14 cellular contexts compared by ENCODE assay signal in the genomic region with DNA sequence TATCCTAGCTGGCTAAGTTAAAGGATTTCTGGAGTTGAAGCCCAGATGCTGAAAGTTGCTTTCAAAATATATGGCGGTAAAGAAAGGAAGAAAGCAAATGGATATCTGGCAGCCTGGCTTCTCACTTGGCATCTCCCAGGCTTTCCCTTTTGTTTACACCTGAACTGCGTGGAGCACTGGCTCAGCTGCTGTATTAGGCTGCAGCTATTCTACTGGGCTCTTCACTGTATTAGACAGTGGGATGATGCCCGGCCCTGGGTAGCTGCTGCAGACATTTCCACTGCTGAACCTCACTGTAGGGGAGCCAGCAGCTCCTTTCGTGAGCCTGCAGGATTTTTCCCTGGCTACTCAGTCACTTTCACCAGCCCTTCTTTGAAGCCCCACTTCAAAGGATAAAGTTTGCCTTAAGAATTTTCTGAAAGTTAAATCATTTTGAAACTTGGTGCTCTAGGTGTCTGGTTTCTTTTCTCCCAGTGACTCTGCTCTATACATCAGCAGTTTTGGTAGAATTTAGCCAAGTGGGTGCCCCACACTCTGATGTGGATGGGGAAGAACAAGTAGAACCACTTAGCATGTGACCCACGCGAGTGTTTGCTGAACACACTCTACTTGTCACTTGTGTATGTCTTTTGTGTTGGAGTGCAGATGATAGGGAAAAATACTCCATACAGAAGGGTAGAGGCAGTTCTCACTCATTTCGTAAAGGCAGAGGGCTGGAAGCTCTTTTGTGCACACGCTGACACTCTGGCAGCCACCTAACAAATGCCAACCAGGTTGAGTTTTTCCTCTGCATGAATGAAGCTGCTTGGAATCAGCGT. TPM values are rescaled to one million over a fixed set of nuclear protein-coding genes. Genes with fewer than 3 reads are reported as not detected.
DNase-seq lines count a peak whose midpoint lies in the region; TF ChIP-seq lines count a peak whose summit lies in the region.
"Had no signal": no experiment of that assay in that cellular context is flagged by ENCODE, and none has a peak within 500 bp of the region (broad histone marks: within the 10 kb centered on the region; RNA-seq: fewer than 3 reads in every experiment).

No MANE protein-coding gene starts in this region.

- H3K27me3 Mint-ChIP-seq in activated naive CD4-positive, alpha-beta T cell treated with anti-CD3 and anti-CD28 coated beads, Interleukin-2, amount 50 U/mL, for 24 hours: no peaks in the 10 kb centered on the region
- no peaks in the 10 kb centered on the region for H3K27me3 Mint-ChIP-seq in Calu3 (ENCODE audit: unreplicated experiment)

- TF ChIP-seq POLR2A in esophagus muscularis mucosa (IDR thresholded peaks at IDR 0.05; ENCODE audit: low read depth): no peak
- TF ChIP-seq POLR2A in thyroid gland (IDR thresholded peaks at IDR 0.05): no peak
- no peak for TF ChIP-seq POLR2A in erythroblast (IDR thresholded peaks at IDR 0.05; ENCODE audit: low read length)

- WGBS in esophagus muscularis mucosa: 48% methylated on average over 7 of the region's 9 CpGs
- WGBS in thyroid gland, 2 donors: 28 to 29% methylated on average over 9 of the region's 9 CpGs

- intact Hi-C loops in esophagus muscularis mucosa (cut with DNase I): loop anchor here (10.0 kb wide), 1 partner anchor 583 kb away; no protein-coding TSS in a partner anchor
- intact Hi-C loops in thyroid gland (cut with DNase I): loop anchor here (2.0 kb wide), 1 partner anchor 255 kb away; no protein-coding TSS in a partner anchor
- intact Hi-C loops in Calu3 (cut with micrococcal nuclease; ENCODE audit: unreplicated experiment): loop anchor here (10.0 kb wide), 1 partner anchor 583 kb away; no protein-coding TSS in a partner anchor

- DNase-seq in activated naive CD4-positive, alpha-beta T cell (lab: John Stamatoyannopoulos, UW): no peak
- DNase-seq in NCI-H345 treated with DMSO at 0.1 percent for 48 hours (lab: John Stamatoyannopoulos, UW; ENCODE audit: unreplicated experiment) (peak; percentile 28), esophagus muscularis mucosa (ENCODE audit: extremely low spot score) (no peak), thyroid gland (peak; percentile 56 to 68), Calu3 (no peak), erythroblast (lab: John Stamatoyannopoulos, UW) (no peak), NCI-H1417 treated with DMSO at 0.1 percent for 48 hours (lab: John Stamatoyannopoulos, UW) (no peak)
- DNase-seq: AML-193, NCI-H510A, SW 1271 had no signal

- peak overlapping the region; percentile 38 for H3K4me3 Mint-ChIP-seq in activated naive CD4-positive, alpha-beta T cell treated with anti-CD3 and anti-CD28 coated beads, Interleukin-2, amount 50 U/mL, for 24 hours
- no peak overlapping the region for H3K4me3 Mint-ChIP-seq in Calu3 (ENCODE audit: low read depth, unreplicated experiment)

- H3K27ac Mint-ChIP-seq in activated naive CD4-positive, alpha-beta T cell treated with anti-CD3 and anti-CD28 coated beads, Interleukin-2, amount 50 U/mL, for 24 hours: peak overlapping the region; percentile 62
- H3K27ac Mint-ChIP-seq in Calu3 (ENCODE audit: unreplicated experiment): no peak overlapping the region

- H3K27ac ChIP-seq in esophagus muscularis mucosa (replicated peaks in 1 of 4) (peak overlapping the region in 3 of 4 donors; percentile 16 to 48 (median 29)), thyroid gland (peak overlapping the region; percentile 46 to 58 (median 54))
- H3K27ac ChIP-seq: prostate gland had no signal

- no peak for TF ChIP-seq EP300 in esophagus muscularis mucosa (IDR thresholded peaks at IDR 0.05)

- peaks cover 0 to 24% (median 6%) of the 10 kb centered on the region in 4 donors for H3K36me3 ChIP-seq in esophagus muscularis mucosa
- H3K36me3 ChIP-seq in thyroid gland: no peaks in the 10 kb centered on the region
- H3K36me3 ChIP-seq: prostate gland had no signal

- H3K4me3 ChIP-seq in esophagus muscularis mucosa: no peak overlapping the region
- H3K4me3 ChIP-seq in thyroid gland (replicated peaks in 1 of 3): no peak overlapping the region
- H3K4me3 ChIP-seq: prostate gland had no signal

- CTCF ChIA-PET in Calu3 (lab: Charles Lee): interaction anchor here (0.6 kb wide), 1 partner anchor 568 kb away, joined by 3 read pairs; no protein-coding TSS in a partner anchor

- no TSS peak for BruUV-seq in Calu3 (replicated peaks; lab: Mats Ljungman, UMichigan)

- H3K27me3 ChIP-seq in esophagus muscularis mucosa (no peaks in the 10 kb centered on the region), thyroid gland (no peaks in the 10 kb centered on the region)

- no peaks in the 10 kb centered on the region for H3K9me3 Mint-ChIP-seq in activated naive CD4-positive, alpha-beta T cell treated with anti-CD3 and anti-CD28 coated beads, Interleukin-2, amount 50 U/mL, for 24 hours
- H3K9me3 Mint-ChIP-seq in Calu3 (ENCODE audit: low read depth, unreplicated experiment): no peaks in the 10 kb centered on the region

- H3K4me1 Mint-ChIP-seq in activated naive CD4-positive, alpha-beta T cell treated with anti-CD3 and anti-CD28 coated beads, Interleukin-2, amount 50 U/mL, for 24 hours: peaks cover 50% of the 10 kb centered on the region
- H3K4me1 Mint-ChIP-seq in Calu3 (ENCODE audit: low read depth, unreplicated experiment): peaks cover 5% of the 10 kb centered on the region

- H3K9me3 ChIP-seq in esophagus muscularis mucosa (no peaks in the 10 kb centered on the region), thyroid gland (no peaks in the 10 kb centered on the region)
- H3K9me3 ChIP-seq: prostate gland had no signal

- H3K4me1 ChIP-seq in esophagus muscularis mucosa (peaks cover 28 to 72% (median 46%) of the 10 kb centered on the region in 4 donors), thyroid gland (peaks cover 20 to 29% of the 10 kb centered on the region in 2 donors)
- H3K4me1 ChIP-seq: prostate gland had no signal

- peaks cover 5% of the 10 kb centered on the region for H3K36me3 Mint-ChIP-seq in activated naive CD4-positive, alpha-beta T cell treated with anti-CD3 and anti-CD28 coated beads, Interleukin-2, amount 50 U/mL, for 24 hours
- peaks cover 4% of the 10 kb centered on the region for H3K36me3 Mint-ChIP-seq in Calu3 (ENCODE audit: insufficient read depth, unreplicated experiment)

- TF ChIP-seq CTCF in esophagus muscularis mucosa (IDR thresholded peaks at IDR 0.05): no peak
- no peak for TF ChIP-seq CTCF in thyroid gland (IDR thresholded peaks at IDR 0.05)
- no peak for TF ChIP-seq CTCF in Calu3 (IDR thresholded peaks at IDR 0.05; ENCODE audit: unreplicated experiment)

RNA-seq across cellular contexts. Expression of gene C9orf152, which starts 49.9 kb away (rescaled TPM):
- total RNA-seq in esophagus muscularis mucosa: not detected
- total RNA-seq in thyroid gland: under 1 TPM in 2 of 4 donors, not detected in 2; 0.20 to 0.33 TPM
- 1.7 and 1.9 TPM in 2 replicates for total RNA-seq in Calu3 (2022)
- total RNA-seq: chondrocyte, lung microvascular endothelial cell had no signal

Comparison
In these comparisons a context has a peak if more than half of its experiments do, and no peak if none do; other contexts are left out.
1. DNase-seq: peak in NCI-H345 treated with DMSO at 0.1 percent for 48 hours (single experiment) and thyroid gland (2 of 2); none in activated naive CD4-positive, alpha-beta T cell (0 of 4), esophagus muscularis mucosa (single experiment), Calu3 (single experiment), erythroblast (0 of 2) and NCI-H1417 treated with DMSO at 0.1 percent for 48 hours (single experiment).